ENCODE assay signal across 11 cellular contexts in genomic region chr7:80467069-80467468, GRCh38. TPM values are rescaled to one million over a fixed set of nuclear protein-coding genes. Genes with fewer than 3 reads are reported as not detected.
DNase-seq lines count a peak whose midpoint lies in the region; ATAC-seq and TF ChIP-seq lines count a peak whose summit lies in the region.
"Had no signal": no experiment of that assay in that cellular context is flagged by ENCODE, and none has a peak within 500 bp of the region (broad histone marks: within the 10 kb centered on the region; RNA-seq: fewer than 3 reads in every experiment).

No MANE protein-coding gene starts in this region.

- H3K27ac ChIP-seq in psoas muscle (no peak overlapping the region), GM23338 (ENCODE audit: low read depth) (no peak overlapping the region)
- H3K27ac ChIP-seq: body of pancreas, neutrophil, thyroid gland had no signal

- no peaks in the 10 kb centered on the region for H3K79me2 ChIP-seq in GM23338 (replicated peaks; ENCODE audit: insufficient read depth)

- H3K27me3 ChIP-seq in psoas muscle (ENCODE audit: insufficient read depth in 3 of 3, low read length in 2 of 3) (no peaks in the 10 kb centered on the region), GM23338 (ENCODE audit: insufficient read depth) (no peaks in the 10 kb centered on the region)
- H3K27me3 ChIP-seq: body of pancreas, MG63, neutrophil, thyroid gland had no signal

- H4K20me1 ChIP-seq in GM23338 (replicated peaks; ENCODE audit: insufficient read depth), result no peaks in the 10 kb centered on the region

- DNase-seq in EH (ENCODE audit: low read depth) (peak; percentile 62), LoVo (ENCODE audit: low spot score) (peak; percentile 92), astrocyte of the spinal cord (ENCODE audit: low read depth, low spot score) (peak; percentile 48), left lobe of liver (ENCODE audit: low spot score) (no peak), NCI-H128 (lab: John Stamatoyannopoulos, UW; ENCODE audit: unreplicated experiment) (no peak), psoas muscle (no peak), GM23338 (ENCODE audit: low spot score) (no peak)
- DNase-seq: body of pancreas, MG63, thyroid gland had no signal

- no peaks in the 10 kb centered on the region for H3K9me2 ChIP-seq in GM23338 (ENCODE audit: insufficient read depth)

- intact Hi-C loops in psoas muscle (cut with DNase I), result no loop called here

- ATAC-seq in left lobe of liver (peak; percentile 84), psoas muscle (no peak), GM23338 (no peak)
- ATAC-seq: body of pancreas had no signal

- no peaks in the 10 kb centered on the region for H3K36me3 Mint-ChIP-seq in GM23338 (ENCODE audit: low read depth)

- no peaks in the 10 kb centered on the region for H3K9me3 Mint-ChIP-seq in GM23338

- H3K27me3 Mint-ChIP-seq in GM23338 (ENCODE audit: insufficient read depth, low read depth, poor library complexity), result no peaks in the 10 kb centered on the region

- no peaks in the 10 kb centered on the region for H3F3A ChIP-seq in GM23338 (replicated peaks; ENCODE audit: low read depth)

- H3K4me2 ChIP-seq in GM23338, result no peak overlapping the region

- no peak for TF ChIP-seq CTCF in astrocyte of the spinal cord (IDR thresholded peaks at IDR 0.05; ENCODE audit: low read depth, low read length)
- no peak for TF ChIP-seq CTCF in psoas muscle (IDR thresholded peaks at IDR 0.05)
- no peak for TF ChIP-seq CTCF in GM23338 (conservative IDR thresholded peaks at IDR 0.05; ENCODE audit: low read depth in 2 of 2)

- H3K36me3 ChIP-seq in psoas muscle (ENCODE audit: insufficient read depth in 1 of 2, low read depth in 1 of 2), result no peaks in the 10 kb centered on the region
- H3K36me3 ChIP-seq in GM23338 (ENCODE audit: insufficient read depth), result no peaks in the 10 kb centered on the region
- H3K36me3 ChIP-seq: MG63, neutrophil, thyroid gland had no signal

- H3K27ac Mint-ChIP-seq in GM23338, result no peak overlapping the region

- peaks cover 12% of the 10 kb centered on the region for H3K4me1 ChIP-seq in psoas muscle
- no peaks in the 10 kb centered on the region for H3K4me1 ChIP-seq in GM23338 (ENCODE audit: insufficient read depth)
- H3K4me1 ChIP-seq: body of pancreas had no signal

- H3K4me3 ChIP-seq in astrocyte of the spinal cord (ENCODE audit: low read depth, low read length) (no peak overlapping the region), psoas muscle (no peak overlapping the region), GM23338 (no peak overlapping the region)
- H3K4me3 ChIP-seq: body of pancreas, MG63, thyroid gland had no signal

- H3K4me3 Mint-ChIP-seq in GM23338, result no peak overlapping the region

- no peaks in the 10 kb centered on the region for H3K9me3 ChIP-seq in psoas muscle
- H3K9me3 ChIP-seq: body of pancreas, MG63, neutrophil, thyroid gland had no signal

- in situ Hi-C loops in astrocyte of the spinal cord (cut with HindIII; ENCODE audit: low sequenced_read_pairs), result no loop called here

- H3K4me1 Mint-ChIP-seq in GM23338, result no peaks in the 10 kb centered on the region

- WGBS in psoas muscle, 3 donors, result 42 to 47% (median 46%) methylated on average over 3 of the region's 3 CpGs

- H2AFZ ChIP-seq in GM23338, result no peak overlapping the region

TF ChIP-seq in GM23338, 12 proteins besides CTCF, POLR2A, EP300 and RAD21:
- TF ChIP-seq EZH2phosphoT487 (IDR thresholded peaks at IDR 0.05; ENCODE audit: unreplicated experiment), result no peak
- no peak for TF ChIP-seq JUNB (IDR thresholded peaks at IDR 0.05; ENCODE audit: unreplicated experiment)
- no peak for TF ChIP-seq REST (IDR thresholded peaks at IDR 0.05; ENCODE audit: unreplicated experiment)
- no peak for TF ChIP-seq ZNF114 (CRISPR knock-in tag; IDR thresholded peaks at IDR 0.05)
- TF ChIP-seq ZNF462 (CRISPR knock-in tag; IDR thresholded peaks at IDR 0.05), result no peak
- no peak for TF ChIP-seq NANOG (IDR thresholded peaks at IDR 0.05; ENCODE audit: borderline replicate concordance)
- TF ChIP-seq STAT1 (IDR thresholded peaks at IDR 0.05; ENCODE audit: unreplicated experiment), result no peak

RNA-seq across cellular contexts. Expression of gene GNAT3, which starts 44.8 kb away (rescaled TPM):
- total RNA-seq in left lobe of liver (not detected), psoas muscle (not detected)
- polyA plus RNA-seq in psoas muscle (not detected), GM23338 (2016; fragmentation: Nextera tagmentation; extraction: Ambion mirVana) (not detected in 2 replicates)
- total RNA-seq in GM23338 (2014; rRNA removed; shearing (Covaris generic)), result not detected in 2 replicates
- total RNA-seq: thyroid gland had no signal

Comparison
In these comparisons a context has a peak if more than half of its experiments do, and no peak if none do; other contexts are left out.
1. DNase-seq: peak in EH (single experiment), LoVo (single experiment) and astrocyte of the spinal cord (single experiment); none in left lobe of liver (single experiment), NCI-H128 (single experiment), psoas muscle (0 of 2) and GM23338 (single experiment).